8 cellular contexts compared by ENCODE assay signal in the genomic region with DNA sequence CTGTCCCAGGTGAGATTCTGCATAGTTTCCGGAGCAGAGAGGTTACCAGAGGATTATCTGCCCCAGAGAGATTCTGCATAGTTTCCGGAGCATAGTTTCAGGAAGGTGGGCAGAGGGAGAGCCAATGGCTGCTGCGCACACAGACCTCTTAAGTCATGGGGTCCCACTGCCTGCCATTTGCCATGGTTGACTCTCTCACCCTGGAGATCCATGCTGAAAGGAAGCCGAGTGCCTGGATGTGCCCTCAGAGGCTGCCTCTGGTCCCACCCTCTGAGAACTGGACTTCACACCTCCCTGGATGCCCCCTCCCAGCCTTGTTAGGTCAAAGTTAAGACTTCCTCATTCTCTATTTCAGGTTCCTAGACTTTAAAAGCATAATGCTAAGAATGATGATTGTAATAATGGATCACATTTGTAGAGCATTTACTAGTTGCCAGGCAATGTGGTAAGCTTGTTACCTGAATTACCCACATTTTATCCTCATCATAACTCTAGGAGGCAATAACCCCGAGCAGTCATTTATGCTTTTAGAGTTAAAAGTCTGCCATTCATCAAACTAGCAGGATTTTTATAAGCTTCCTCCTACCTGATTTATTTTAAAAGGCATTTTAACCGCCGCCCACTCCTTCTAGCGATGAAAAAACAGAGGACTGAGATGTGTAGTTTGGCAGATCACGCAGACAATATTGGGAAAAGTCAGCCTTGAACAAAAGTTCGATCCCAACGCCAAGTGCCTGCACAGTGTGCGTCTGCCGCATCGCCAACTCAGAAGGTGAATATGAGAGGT. TPM values are rescaled to one million over a fixed set of nuclear protein-coding genes. Genes with fewer than 3 reads are reported as not detected.
DNase-seq lines count a peak whose midpoint lies in the region; TF ChIP-seq lines count a peak whose summit lies in the region.
"Had no signal": no experiment of that assay in that cellular context is flagged by ENCODE, and none has a peak within 500 bp of the region (broad histone marks: within the 10 kb centered on the region; RNA-seq: fewer than 3 reads in every experiment).

No MANE protein-coding gene starts in this region.

- H3K27me3 ChIP-seq in DOHH2 (ENCODE audit: control insufficient read depth, low read length): no peaks in the 10 kb centered on the region
- no peaks in the 10 kb centered on the region for H3K27me3 ChIP-seq in tibial artery

- intact Hi-C loops in tibial artery (cut with DNase I; ENCODE audit: low total_unique reads): no loop called here

- H3K4me1 ChIP-seq in DOHH2 (ENCODE audit: control insufficient read depth, low read length) (peaks cover 95% of the 10 kb centered on the region), tibial artery (no peaks in the 10 kb centered on the region)

- H3F3A ChIP-seq in DOHH2 (ENCODE audit: control insufficient read depth, insufficient read depth): peaks cover 62% of the 10 kb centered on the region

- H3K9me3 ChIP-seq in DOHH2 (ENCODE audit: control insufficient read depth, insufficient read depth, low read length) (peaks cover 4% of the 10 kb centered on the region; the same call in 1 of the 2 replicates), tibial artery (no peaks in the 10 kb centered on the region)

- no peak for TF ChIP-seq CTCF in DOHH2 (IDR thresholded peaks at IDR 0.05; ENCODE audit: low read depth, low read length, poor library complexity, severe bottlenecking)
- no peak for TF ChIP-seq CTCF in tibial artery (IDR thresholded peaks at IDR 0.05)

- peak overlapping the region; percentile 75 for H3K4me3 ChIP-seq in DOHH2 (ENCODE audit: low read length)
- no peak overlapping the region for H3K4me3 ChIP-seq in tibial artery

- peak overlapping the region; percentile 85 for H3K4me2 ChIP-seq in DOHH2 (ENCODE audit: low read length)

- peaks cover 3% of the 10 kb centered on the region for H3K9me3 Mint-ChIP-seq in activated naive CD8-positive, alpha-beta T cell treated with anti-CD3 and anti-CD28 coated beads for 36 hours

- H3K79me2 ChIP-seq in DOHH2 (ENCODE audit: control insufficient read depth, low read length): peaks cover 63% of the 10 kb centered on the region

- H3K36me3 Mint-ChIP-seq in activated naive CD8-positive, alpha-beta T cell treated with anti-CD3 and anti-CD28 coated beads for 36 hours: peaks cover 71% of the 10 kb centered on the region

- H3K4me3 Mint-ChIP-seq in activated naive CD8-positive, alpha-beta T cell treated with anti-CD3 and anti-CD28 coated beads for 36 hours: peak overlapping the region; percentile 65

- H3K4me1 Mint-ChIP-seq in activated naive CD8-positive, alpha-beta T cell treated with anti-CD3 and anti-CD28 coated beads for 36 hours: peaks cover 46% of the 10 kb centered on the region

- peaks cover 94% of the 10 kb centered on the region for H3K36me3 ChIP-seq in DOHH2 (ENCODE audit: control insufficient read depth, low read length)
- peaks cover 0 to 46% (median 44%) of the 10 kb centered on the region in 3 donors for H3K36me3 ChIP-seq in tibial artery

- no peaks in the 10 kb centered on the region for H4K20me1 ChIP-seq in DOHH2 (ENCODE audit: control insufficient read depth, insufficient read depth, low read depth, low read length)

- no peaks in the 10 kb centered on the region for H3K9me2 ChIP-seq in DOHH2 (replicated peaks; ENCODE audit: control insufficient read depth, low read length)

- H3K27ac ChIP-seq in DOHH2 (ENCODE audit: low read depth, low read length): peak overlapping the region; percentile 91
- H3K27ac ChIP-seq in tibial artery: no peak overlapping the region
- H3K27ac ChIP-seq: VCaP had no signal

- H3K27ac Mint-ChIP-seq in activated naive CD8-positive, alpha-beta T cell treated with anti-CD3 and anti-CD28 coated beads for 36 hours: peak overlapping the region; percentile 76

- DNase-seq in NAMALWA (ENCODE audit: low spot score) (peak; percentile 36), putamen (ENCODE audit: low spot score) (peak; percentile 69), tibial artery (no peak), NCI-H187 (lab: John Stamatoyannopoulos, UW) (no peak)
- no peak for DNase-seq in activated naive CD8-positive, alpha-beta T cell treated with anti-CD3 and anti-CD28 coated beads for 36 hours
- DNase-seq in stimulated activated CD4-positive, alpha-beta T cell treated with anti-CD3 and anti-CD28 coated beads, Interleukin-2, amount 100 ng/mL, for 24 hours: no peak

- no peaks in the 10 kb centered on the region for H3K27me3 Mint-ChIP-seq in activated naive CD8-positive, alpha-beta T cell treated with anti-CD3 and anti-CD28 coated beads for 36 hours

RNA-seq across cellular contexts. Expression of a gene that starts 11.9 kb away (rescaled TPM):
- total RNA-seq in activated naive CD8-positive, alpha-beta T cell treated with anti-CD3 and anti-CD28 coated beads for 36 hours: 10 to 100 TPM; 51.3 to 51.4 TPM

RNA-seq across cellular contexts. Expression of a gene that starts 49.5 kb away (rescaled TPM):
- total RNA-seq in activated naive CD8-positive, alpha-beta T cell treated with anti-CD3 and anti-CD28 coated beads for 36 hours: 10 to 100 TPM; 38.1 to 44.7 TPM

Comparison
In these comparisons a context has a peak if more than half of its experiments do, and no peak if none do; other contexts are left out.
1. DNase-seq: peak in NAMALWA (single experiment) and putamen (single experiment); none in activated naive CD8-positive, alpha-beta T cell treated with anti-CD3 and anti-CD28 coated beads for 36 hours (single experiment), tibial artery (0 of 2), stimulated activated CD4-positive, alpha-beta T cell treated with anti-CD3 and anti-CD28 coated beads, Interleukin-2, amount 100 ng/mL, for 24 hours (0 of 2) and NCI-H187 (0 of 2).